Comparison of ENCODE assay signal across 12 cellular contexts in genomic region chr6:111263837-111264236, GRCh38.
DNase-seq lines count a peak whose midpoint lies in the region; ATAC-seq, FAIRE-seq and TF ChIP-seq lines count a peak whose summit lies in the region.
"Had no signal": no experiment of that assay in that cellular context is flagged by ENCODE, and none has a peak within 500 bp of the region (broad histone marks: within the 10 kb centered on the region; RNA-seq: fewer than 3 reads in every experiment).

No MANE protein-coding gene starts in this region.

- TF ChIP-seq CTCF in A549 (IDR thresholded peaks at IDR 0.05) (no peak), fibroblast of the aortic adventitia (IDR thresholded peaks at IDR 0.05; ENCODE audit: insufficient read depth, low read length) (no peak), prostate gland (IDR thresholded peaks at IDR 0.05) (no peak)

- intact Hi-C loops in prostate gland (cut with DNase I): no loop called here

- H3K4me1 ChIP-seq in A549: peaks cover 14% of the 10 kb centered on the region
- H3K4me1 ChIP-seq in prostate gland (replicated peaks): peaks cover 5% of the 10 kb centered on the region
- H3K4me1 ChIP-seq: SJCRH30 had no signal

- DNase-seq in A549 (ENCODE audit: low read depth in 1 of 2, low spot score in 1 of 2) (no peak), GM04504 (ENCODE audit: low read depth) (peak; percentile 31), SW480 (ENCODE audit: low spot score) (peak; percentile 28), fibroblast of the aortic adventitia (ENCODE audit: low read depth) (peak; percentile 61), prostate gland (ENCODE audit: low spot score) (no peak), T-helper 2 cell (no peak)
- DNase-seq: immature natural killer cell, NCI-H2029 treated with DMSO at 0.1 percent for 48 hours, SJCRH30 had no signal

- H3K4me3 ChIP-seq in A549 (no peak overlapping the region), fibroblast of the aortic adventitia (ENCODE audit: low read depth, low read length) (no peak overlapping the region), prostate gland (no peak overlapping the region)
- H3K4me3 ChIP-seq: GM23338, SJCRH30 had no signal

- H3K27ac ChIP-seq in A549 (no peak overlapping the region), prostate gland (no peak overlapping the region)
- H3K27ac ChIP-seq: SJCRH30 had no signal

- TF ChIP-seq POLR2A in A549 (IDR thresholded peaks at IDR 0.05; ENCODE audit: low read length) (no peak), prostate gland (IDR thresholded peaks at IDR 0.05) (no peak)

- no peak for TF ChIP-seq EP300 in A549 (IDR thresholded peaks at IDR 0.05)

- no peak for FAIRE-seq in A549 (lab: Jason Lieb, UNC)

- CTCF ChIA-PET in A549 (lab: Yijun Ruan, JAX): no interaction called here

- WGBS in A549 (ENCODE audit: missing lambda C conversion rate): 91% methylated on average over 4 of the region's 4 CpGs
- 81% methylated on average over 4 of the region's 4 CpGs for WGBS in prostate gland

- POLR2A ChIA-PET in A549 (lab: Yijun Ruan, JAX): no interaction called here

- no peak for TF ChIP-seq RAD21 in A549 (conservative IDR thresholded peaks at IDR 0.05 in 1 of 2, IDR thresholded peaks at IDR 0.05 in 1 of 2)

- no peaks in the 10 kb centered on the region for H3K27me3 ChIP-seq in prostate gland (replicated peaks; ENCODE audit: insufficient read depth)
- H3K27me3 ChIP-seq: SJCRH30 had no signal

- H3K4me2 ChIP-seq in A549: no peak overlapping the region
- H3K4me2 ChIP-seq: GM23338 had no signal

- no peaks in the 10 kb centered on the region for H3K36me3 ChIP-seq in prostate gland

- no peak for ATAC-seq in A549
- no peak for ATAC-seq in HG02759 (IDR thresholded peaks at IDR 0.05; ENCODE audit: unreplicated experiment)
- ATAC-seq in GM21786 (IDR thresholded peaks at IDR 0.05; ENCODE audit: unreplicated experiment): no peak
- ATAC-seq: GM23338 had no signal

- no peaks in the 10 kb centered on the region for H3K9me3 ChIP-seq in A549
- no peaks in the 10 kb centered on the region for H3K9me3 ChIP-seq in prostate gland
- H3K9me3 ChIP-seq: SJCRH30 had no signal

TF ChIP-seq in A549, 52 proteins besides CTCF, POLR2A, EP300 and RAD21:
- TF ChIP-seq USF2 (IDR thresholded peaks at IDR 0.05) (no peak), ZSCAN20 (CRISPR knock-in tag; IDR thresholded peaks at IDR 0.05) (no peak), MAFK (IDR thresholded peaks at IDR 0.05; ENCODE audit: partially characterized antibody) (peak; percentile 40), E2F6 (IDR thresholded peaks at IDR 0.05; ENCODE audit: borderline replicate concordance, low read depth) (no peak), JUNB (IDR thresholded peaks at IDR 0.05) (no peak)

Comparison
In these comparisons a context has a peak if more than half of its experiments do, and no peak if none do; other contexts are left out.
1. DNase-seq: peak in GM04504 (single experiment), SW480 (single experiment) and fibroblast of the aortic adventitia (single experiment); none in A549 (0 of 2), prostate gland (single experiment) and T-helper 2 cell (0 of 5).